Comparison of ENCODE assay signal across 22 cellular contexts in the genomic region with DNA sequence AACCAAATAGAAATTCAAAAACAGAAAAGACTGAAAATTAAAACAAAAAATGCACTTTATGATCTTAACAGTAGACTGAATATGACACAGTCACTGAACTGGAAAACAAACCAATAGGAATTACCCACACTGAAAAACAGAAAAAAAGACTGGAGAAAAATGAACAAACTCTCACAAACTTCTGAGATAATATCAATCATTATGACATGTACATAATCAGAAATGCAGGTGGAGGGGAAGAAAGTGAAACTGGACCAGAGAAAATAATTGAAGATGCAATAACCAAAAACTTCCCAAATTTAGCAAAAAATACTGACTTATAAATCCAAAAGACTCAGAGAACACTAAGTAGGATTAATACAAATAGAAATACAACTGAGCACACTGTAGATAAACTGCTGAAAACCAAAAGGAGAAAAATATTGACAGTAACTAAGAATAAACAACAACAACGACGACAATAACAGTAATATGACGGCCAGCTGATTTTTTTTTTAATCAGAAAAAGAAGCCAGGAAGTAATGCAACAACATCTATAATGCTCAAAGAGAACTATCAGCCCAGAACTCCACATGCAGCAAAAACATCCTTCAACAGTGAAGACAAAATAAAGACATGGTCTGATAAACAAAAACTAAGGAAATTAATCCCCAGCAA.
"Had no signal": no experiment of that assay in that cellular context is flagged by ENCODE, and none has a peak within 500 bp of the region (broad histone marks: within the 10 kb centered on the region; RNA-seq: fewer than 3 reads in every experiment).

No MANE protein-coding gene starts in this region.

- H3K4me3 ChIP-seq: MG63, PC-9, Peyer's patch, SJCRH30 had no signal

- ATAC-seq: Right ventricle myocardium inferior, SK-N-SH treated with all-trans-retinoic acid at 6 μM for 48 hours had no signal

- H3K4me1 ChIP-seq: Peyer's patch, SJCRH30 had no signal

- H3K36me3 ChIP-seq: MG63, Peyer's patch, SJCRH30 had no signal

- H3K27ac ChIP-seq: PC-9, Peyer's patch, SJCRH30 had no signal

- H3K9me3 ChIP-seq: MG63, Peyer's patch, SJCRH30 had no signal

- DNase-seq: Karpas-422, KG1, MG63, NCI-H1092 treated with DMSO at 0.1 percent for 48 hours, NCI-H1436, NCI-H187, NCI-H2029, NCI-H2081 treated with DMSO at 0.1 percent for 48 hours, NCI-H2171, NCI-H226, NCI-H446, NCI-H510A, NCI-H524 treated with DMSO at 0.1 percent for 48 hours, NCI-H69, NCI-H774, OCI-M1, PC-9, Peyer's patch, SHP77 treated with DMSO at 0.1 percent for 48 hours, SJCRH30 had no signal

- H3K27me3 ChIP-seq: MG63, Peyer's patch, SJCRH30 had no signal
